ENCODE assay signal across 19 cellular contexts in the genomic region with DNA sequence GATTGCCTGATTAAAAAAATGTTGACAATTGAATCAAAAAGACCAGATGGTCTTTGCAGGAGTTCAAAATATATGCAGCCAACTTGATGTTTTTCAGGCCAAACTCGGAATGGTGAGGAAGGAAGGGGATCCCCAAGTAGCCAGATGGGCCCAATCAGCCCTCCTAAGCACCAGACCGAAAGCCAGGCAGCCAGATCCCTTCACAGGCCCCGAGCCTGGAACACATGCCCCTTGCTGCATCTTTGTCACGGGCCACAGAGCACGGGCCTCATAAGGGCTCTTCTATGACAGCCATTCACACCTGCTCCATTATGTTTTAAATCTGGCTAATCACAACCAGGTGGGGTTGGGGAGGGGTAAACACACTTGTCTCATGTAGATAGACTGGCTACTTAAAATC. TPM values are rescaled to one million over a fixed set of nuclear protein-coding genes. Genes with fewer than 3 reads are reported as not detected.
DNase-seq lines count a peak whose midpoint lies in the region; TF ChIP-seq lines count a peak whose summit lies in the region.
"Had no signal": no experiment of that assay in that cellular context is flagged by ENCODE, and none has a peak within 500 bp of the region (broad histone marks: within the 10 kb centered on the region; RNA-seq: fewer than 3 reads in every experiment).

No MANE protein-coding gene starts in this region.

- H3K9me3 ChIP-seq in mammary epithelial cell (replicated peaks; ENCODE audit: insufficient read depth, low read length): no peaks in the 10 kb centered on the region
- H3K9me3 ChIP-seq: BLaER1 treated with 17β-estradiol and CSF1 and Interleukin-3, amounts not matched to agents 10 nM and 100 nM; ovary had no signal

- H3K9ac ChIP-seq in mammary epithelial cell (ENCODE audit: insufficient read depth, low read length): no peak overlapping the region
- H3K9ac ChIP-seq: BLaER1 treated with 17β-estradiol and CSF1 and Interleukin-3, amounts not matched to agents 10 nM and 100 nM had no signal

- no peaks in the 10 kb centered on the region for H3K27me3 ChIP-seq in mammary epithelial cell (ENCODE audit: insufficient read depth, low read length)
- H3K27me3 ChIP-seq: BLaER1 treated with 17β-estradiol and CSF1 and Interleukin-3, amounts not matched to agents 10 nM and 100 nM; brain microvascular endothelial cell; ovary had no signal

- TF ChIP-seq CTCF in glutamatergic neuron (IDR thresholded peaks at IDR 0.05; ENCODE audit: partially characterized antibody, unreplicated experiment) (no peak), mammary epithelial cell (conservative IDR thresholded peaks at IDR 0.05 in 1 of 2, IDR thresholded peaks at IDR 0.05 in 1 of 2; ENCODE audit: extremely low read depth in 1 of 2, insufficient read depth in 1 of 2, low read depth in 1 of 2, low read length in 2 of 2) (no peak)

- CTCF ChIA-PET in mammary epithelial cell (lab: Charles Lee; ENCODE audit: low non-redundant PET): no interaction called here

- H3K36me3 ChIP-seq in mammary epithelial cell (ENCODE audit: insufficient read depth, low read length): no peaks in the 10 kb centered on the region
- H3K36me3 ChIP-seq: BLaER1 treated with 17β-estradiol and CSF1 and Interleukin-3, amounts not matched to agents 10 nM and 100 nM; ovary had no signal

- no peak overlapping the region for H2AFZ ChIP-seq in mammary epithelial cell (ENCODE audit: low read depth, low read length)

- peaks cover 4% of the 10 kb centered on the region for H3K36me3 Mint-ChIP-seq in glutamatergic neuron (ENCODE audit: unreplicated experiment)

- intact Hi-C loops in mammary epithelial cell (cut with micrococcal nuclease): no loop called here

- H3K4me3 ChIP-seq in mammary epithelial cell (replicated peaks in 1 of 3; ENCODE audit: insufficient read depth in 1 of 3, low read depth in 2 of 3, low read length in 3 of 3): no peak overlapping the region
- H3K4me3 ChIP-seq: BLaER1 treated with 17β-estradiol and CSF1 and Interleukin-3, amounts not matched to agents 10 nM and 100 nM; ovary had no signal

- no peak overlapping the region for H3K4me3 Mint-ChIP-seq in glutamatergic neuron (ENCODE audit: unreplicated experiment)

- in situ Hi-C loops in mammary epithelial cell (cut with MboI; ENCODE audit: low sequenced_read_pairs in 2 of 2): no loop called here

- no peaks in the 10 kb centered on the region for H3K79me2 ChIP-seq in mammary epithelial cell (ENCODE audit: insufficient read depth, low read length)

- peak; percentile 16 to 55 (median 17) for DNase-seq in NCI-H1417 (lab: John Stamatoyannopoulos, UW)
- no peak for DNase-seq in NCI-H1417 treated with DMSO at 0.1 percent for 48 hours (lab: John Stamatoyannopoulos, UW)
- peak; percentile 69 for DNase-seq in NCI-H1092 treated with DMSO at 0.1 percent for 48 hours (lab: John Stamatoyannopoulos, UW)
- DNase-seq in NCI-H526 treated with DMSO at 0.1 percent for 48 hours (lab: John Stamatoyannopoulos, UW): peak; percentile 23
- peak; percentile 43 for DNase-seq in glutamatergic neuron
- no peak for DNase-seq in mammary epithelial cell
- DNase-seq in hippocampal formation (lab: John Stamatoyannopoulos, UW): no peak
- no peak for DNase-seq in SKM-1 treated with dmso at 0.1 percent for 144 hours (lab: John Stamatoyannopoulos, UW; ENCODE audit: unreplicated experiment)
- DNase-seq: 8988T; activated CD8-positive, alpha-beta memory T cell treated with anti-CD3 and anti-CD28 coated beads, Interleukin-2, amount 50 U/mL, for 48 hours; activated naive CD4-positive, alpha-beta T cell treated with Interleukin-2 at 50 U/mL for 16 hours; brain microvascular endothelial cell; effector memory CD4-positive, alpha-beta T cell; GOT3; hypothalamus; left cardiac atrium; ovary; stimulated activated CD4-positive, alpha-beta T cell treated with anti-CD3 and anti-CD28 coated beads, Interleukin-4, amount 100 ng/mL, for 4 hours had no signal

- H3K27ac ChIP-seq in mammary epithelial cell (ENCODE audit: insufficient read depth, low read depth, low read length): no peak overlapping the region
- H3K27ac ChIP-seq: BLaER1 treated with 17β-estradiol and CSF1 and Interleukin-3, amounts not matched to agents 10 nM and 100 nM; brain microvascular endothelial cell; ovary had no signal

- peaks cover 47% of the 10 kb centered on the region for H3K4me1 Mint-ChIP-seq in glutamatergic neuron (ENCODE audit: low read depth, unreplicated experiment)

- H3K4me1 ChIP-seq in mammary epithelial cell (ENCODE audit: insufficient read depth, low read length): no peaks in the 10 kb centered on the region

- no TSS peak for BruUV-seq in mammary epithelial cell (replicated peaks; lab: Mats Ljungman, UMichigan)

- dilution Hi-C loops in mammary epithelial cell (cut with HindIII; ENCODE audit: low sequenced_read_pairs): no loop called here

- H3K9me3 Mint-ChIP-seq in glutamatergic neuron (ENCODE audit: unreplicated experiment): peaks cover 8% of the 10 kb centered on the region

- WGBS in mammary epithelial cell (ENCODE audit: low coverage, missing lambda C conversion rate): 96% methylated on average over 5 of the region's 5 CpGs

- no peak overlapping the region for H3K4me2 ChIP-seq in mammary epithelial cell (ENCODE audit: insufficient read depth, low read depth, low read length)
- H3K4me2 ChIP-seq: BLaER1 treated with 17β-estradiol and CSF1 and Interleukin-3, amounts not matched to agents 10 nM and 100 nM had no signal

- H3K27ac Mint-ChIP-seq in glutamatergic neuron (ENCODE audit: unreplicated experiment): peak overlapping the region; percentile 65

- H4K20me1 ChIP-seq in mammary epithelial cell (ENCODE audit: insufficient read depth, low read length): no peaks in the 10 kb centered on the region
- H4K20me1 ChIP-seq: BLaER1 treated with 17β-estradiol and CSF1 and Interleukin-3, amounts not matched to agents 10 nM and 100 nM had no signal

- peaks cover 8% of the 10 kb centered on the region for H3K27me3 Mint-ChIP-seq in glutamatergic neuron (ENCODE audit: unreplicated experiment)

RNA-seq across cellular contexts. Expression of a gene that starts 31.7 kb away (rescaled TPM):
- total RNA-seq in glutamatergic neuron (ENCODE audit: unreplicated experiment) (168 TPM), mammary epithelial cell (10 to 100 TPM; 44.5 to 49.7 TPM)
- polyA plus RNA-seq in mammary epithelial cell: 43.9 TPM
- polyA minus RNA-seq in mammary epithelial cell: 69.1 TPM

Comparison
In these comparisons a context has a peak if more than half of its experiments do, and no peak if none do; other contexts are left out.
1. DNase-seq: peak in NCI-H1417 (3 of 3), NCI-H1092 treated with DMSO at 0.1 percent for 48 hours (single experiment), NCI-H526 treated with DMSO at 0.1 percent for 48 hours (single experiment) and glutamatergic neuron (single experiment); none in NCI-H1417 treated with DMSO at 0.1 percent for 48 hours (single experiment), mammary epithelial cell (single experiment), hippocampal formation (0 of 2) and SKM-1 treated with dmso at 0.1 percent for 144 hours (single experiment).